In genomic region chr20:51800132-51800721, GRCh38 we compare ENCODE assay signal across 8 cellular contexts.
DNase-seq lines count a peak whose midpoint lies in the region.

No MANE protein-coding gene starts in this region.

- no peak overlapping the region for H3K27ac ChIP-seq in muscle layer of duodenum (ENCODE audit: low read length)

- H3K4me3 ChIP-seq in endocrine pancreas (ENCODE audit: control insufficient read depth, insufficient read depth, low read length) (peak overlapping the region; percentile 61), muscle layer of duodenum (ENCODE audit: low read depth in 1 of 2, low read length in 2 of 2) (peak overlapping the region; percentile 54 to 59)

- DNase-seq in NCI-H2081 (lab: John Stamatoyannopoulos, UW) (peak; percentile 45 to 68), NCI-H2081 treated with DMSO at 0.1 percent for 48 hours (lab: John Stamatoyannopoulos, UW) (no peak), NCI-H446 treated with DMSO at 0.1 percent for 48 hours (lab: John Stamatoyannopoulos, UW) (peak; percentile 14), NCI-H2107 (lab: John Stamatoyannopoulos, UW) (no peak)
- DNase-seq in activated CD8-positive, alpha-beta memory T cell treated with anti-CD3 and anti-CD28 coated beads for 24 hours: peak; percentile 82
- DNase-seq in stimulated activated CD8-positive, alpha-beta memory T cell treated with anti-CD3 and anti-CD28 coated beads, Interleukin-7, amount 100 ng/mL, for 4 hours (ENCODE audit: low read depth in 2 of 2): peak; percentile 21 to 26

- H3K36me3 ChIP-seq in endocrine pancreas (ENCODE audit: control insufficient read depth, insufficient read depth, low read length) (no peaks in the 10 kb centered on the region), muscle layer of duodenum (ENCODE audit: control insufficient read depth in 1 of 2, insufficient read depth in 2 of 2, low read length in 2 of 2) (no peaks in the 10 kb centered on the region)

- H3K9ac ChIP-seq in endocrine pancreas (ENCODE audit: control insufficient read depth, insufficient read depth, low read length): peak overlapping the region; percentile 34

- H3K4me1 ChIP-seq in endocrine pancreas (ENCODE audit: control insufficient read depth, insufficient read depth, low read length): no peaks in the 10 kb centered on the region
- peaks cover 0 to 25% of the 10 kb centered on the region in 2 donors for H3K4me1 ChIP-seq in muscle layer of duodenum (ENCODE audit: control insufficient read depth in 1 of 2, insufficient read depth in 2 of 2, low read length in 2 of 2)

- no peaks in the 10 kb centered on the region for H3K27me3 ChIP-seq in endocrine pancreas (ENCODE audit: control insufficient read depth, insufficient read depth, low read length)
- peaks cover 31% of the 10 kb centered on the region for H3K27me3 ChIP-seq in muscle layer of duodenum (ENCODE audit: low read depth, low read length)

- H3K9me3 ChIP-seq in endocrine pancreas (ENCODE audit: control insufficient read depth, low read length) (no peaks in the 10 kb centered on the region), muscle layer of duodenum (ENCODE audit: control insufficient read depth in 1 of 2, low read length in 2 of 2) (no peaks in the 10 kb centered on the region)

Comparison
In these comparisons a context has a peak if more than half of its experiments do, and no peak if none do; other contexts are left out.
1. DNase-seq: peak in NCI-H2081 (2 of 2), NCI-H446 treated with DMSO at 0.1 percent for 48 hours (single experiment), activated CD8-positive, alpha-beta memory T cell treated with anti-CD3 and anti-CD28 coated beads for 24 hours (single experiment) and stimulated activated CD8-positive, alpha-beta memory T cell treated with anti-CD3 and anti-CD28 coated beads, Interleukin-7, amount 100 ng/mL, for 4 hours (2 of 2); none in NCI-H2081 treated with DMSO at 0.1 percent for 48 hours (single experiment) and NCI-H2107 (single experiment).